ENCODE assay signal across 9 cellular contexts in the genomic region with DNA sequence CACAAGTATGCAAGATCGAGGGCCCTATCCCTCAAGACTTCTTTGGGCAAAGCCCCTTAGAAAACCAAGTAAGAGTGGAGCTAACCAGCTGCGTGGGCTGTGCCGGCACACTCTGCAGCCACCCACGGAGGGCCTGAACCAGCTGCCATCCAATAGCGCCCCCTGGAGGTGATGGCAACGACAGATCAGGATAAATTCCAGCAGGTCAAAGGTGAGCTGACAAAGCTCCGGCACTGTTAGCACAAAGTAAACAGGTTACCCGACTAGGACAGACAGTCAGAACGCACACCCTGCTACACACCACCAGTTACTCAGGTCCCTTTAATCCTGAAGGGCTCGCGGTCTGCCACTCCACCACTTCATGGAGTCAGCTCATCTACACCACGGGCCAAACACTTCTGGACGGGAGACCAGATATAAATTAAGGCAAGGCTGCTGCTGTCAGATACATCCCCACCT. TPM values are rescaled to one million over a fixed set of nuclear protein-coding genes. Genes with fewer than 3 reads are reported as not detected.
DNase-seq lines count a peak whose midpoint lies in the region; ATAC-seq and TF ChIP-seq lines count a peak whose summit lies in the region.
"Had no signal": no experiment of that assay in that cellular context is flagged by ENCODE, and none has a peak within 500 bp of the region (broad histone marks: within the 10 kb centered on the region; RNA-seq: fewer than 3 reads in every experiment).

No MANE protein-coding gene starts in this region.

- no peaks in the 10 kb centered on the region for H3K9me3 Mint-ChIP-seq in activated T-cell treated with anti-CD3 and anti-CD28 coated beads, Interleukin-2, amount 50 U/mL, for 72 hours

- in situ Hi-C loops in GM13976 (cut with MboI; ENCODE audit: low sequenced_read_pairs, unreplicated experiment), result loop anchor here (5.0 kb wide), 1 partner anchor 244 kb away; no protein-coding TSS in a partner anchor

- peak; percentile 66 for TF ChIP-seq CTCF in AG04449 (IDR thresholded peaks at IDR 0.05; ENCODE audit: insufficient read depth, low read length, missing control alignments)
- peak; percentile 88 for TF ChIP-seq CTCF in GM13976 (IDR thresholded peaks at IDR 0.05; ENCODE audit: borderline replicate concordance, control extremely low read depth, extremely low read depth, insufficient read depth, missing control alignments)
- TF ChIP-seq CTCF in foreskin keratinocyte (conservative IDR thresholded peaks at IDR 0.05), result peak; percentile 86
- TF ChIP-seq CTCF in vagina (IDR thresholded peaks at IDR 0.05), result peak; percentile 21 to 57 (median 41)

- peaks cover 5% of the 10 kb centered on the region for H3K4me1 ChIP-seq in foreskin keratinocyte
- H3K4me1 ChIP-seq in vagina, result peaks cover 39% of the 10 kb centered on the region

- peak; percentile 36 to 39 for ATAC-seq in activated T-cell treated with anti-CD3 and anti-CD28 coated beads, Interleukin-2, amount 50 U/mL, for 72 hours (replicated peaks in 1 of 2)
- ATAC-seq in foreskin keratinocyte (peak; percentile 52), GM18907 (IDR thresholded peaks at IDR 0.05; ENCODE audit: unreplicated experiment) (no peak)

- H3K4me3 ChIP-seq in AG04449 (ENCODE audit: low read depth, low read length) (no peak overlapping the region), vagina (no peak overlapping the region)
- H3K4me3 ChIP-seq: skin epidermis had no signal

- H3K9me3 ChIP-seq in vagina, result no peaks in the 10 kb centered on the region

- H3K4me3 Mint-ChIP-seq in activated T-cell treated with anti-CD3 and anti-CD28 coated beads, Interleukin-2, amount 50 U/mL, for 72 hours, result no peak overlapping the region

- peaks cover 67% of the 10 kb centered on the region for H3K4me1 Mint-ChIP-seq in activated T-cell treated with anti-CD3 and anti-CD28 coated beads, Interleukin-2, amount 50 U/mL, for 72 hours (ENCODE audit: low read depth)

- DNase-seq in AG04449 (ENCODE audit: low read depth, low spot score) (no peak), GM13976 (ENCODE audit: low spot score) (peak; percentile 70), OCI-M1 (lab: John Stamatoyannopoulos, UW) (peak; percentile 82), foreskin keratinocyte (peak in 1 of 2 donors; percentile 39), posterior vena cava (ENCODE audit: low spot score) (peak; percentile 86), vagina (ENCODE audit: extremely low spot score in 2 of 2) (no peak)
- DNase-seq in activated T-cell treated with anti-CD3 and anti-CD28 coated beads, Interleukin-2, amount 50 U/mL, for 72 hours, result peak; percentile 80 to 86

- H3K36me3 Mint-ChIP-seq in activated T-cell treated with anti-CD3 and anti-CD28 coated beads, Interleukin-2, amount 50 U/mL, for 72 hours (ENCODE audit: insufficient read depth in 2 of 2), result peaks cover 5 to 24% of the 10 kb centered on the region in 2 donors

- H3K27ac ChIP-seq in foreskin keratinocyte (no peak overlapping the region), vagina (peak overlapping the region; percentile 0)
- H3K27ac ChIP-seq: skin epidermis had no signal

- no peak overlapping the region for H3K27ac Mint-ChIP-seq in activated T-cell treated with anti-CD3 and anti-CD28 coated beads, Interleukin-2, amount 50 U/mL, for 72 hours

- peaks cover 0 to 26% of the 10 kb centered on the region in 2 donors for H3K36me3 ChIP-seq in vagina

- H3K27me3 Mint-ChIP-seq in activated T-cell treated with anti-CD3 and anti-CD28 coated beads, Interleukin-2, amount 50 U/mL, for 72 hours (ENCODE audit: low read depth), result no peaks in the 10 kb centered on the region

- H3K27me3 ChIP-seq in foreskin keratinocyte (no peaks in the 10 kb centered on the region), vagina (no peaks in the 10 kb centered on the region)

- POLR2A ChIA-PET in AG04449 (lab: Yijun Ruan, JAX), result no interaction called here

- intact Hi-C loops in posterior vena cava (cut with DNase I), result no loop called here
- intact Hi-C loops in vagina (cut with DNase I), result no loop called here

- CTCF ChIA-PET in AG04449 (lab: Yijun Ruan, JAX), result interaction anchor here (0.8 to 19.3 kb wide), 22 partner anchors 7 to 365 kb away, joined by 3 to 500 read pairs (median 5); a partner anchor contains a TSS

- no peak for TF ChIP-seq POLR2A in vagina (IDR thresholded peaks at IDR 0.05)

RNA-seq across cellular contexts. Expression of a gene that starts 4.9 kb away (rescaled TPM):
- 10 to 100 TPM in 1 of 2 donors, 1 to 10 TPM in 1; 9.7 to 10.3 TPM for total RNA-seq in activated T-cell treated with anti-CD3 and anti-CD28 coated beads, Interleukin-2, amount 50 U/mL, for 72 hours
- total RNA-seq in foreskin keratinocyte (6.4 and 6.5 TPM in 2 replicates), posterior vena cava (1 to 10 TPM; 4.8 to 5.6 TPM), vagina (6.1 TPM)
- polyA plus RNA-seq in foreskin keratinocyte, result 1.4 and 1.6 TPM in 2 replicates

RNA-seq across cellular contexts. Expression of a gene that starts 14.9 kb away (rescaled TPM):
- total RNA-seq in activated T-cell treated with anti-CD3 and anti-CD28 coated beads, Interleukin-2, amount 50 U/mL, for 72 hours, result 1 to 10 TPM; 4.2 to 4.4 TPM
- total RNA-seq in foreskin keratinocyte (not detected in 2 replicates), posterior vena cava (under 1 TPM in 1 of 2 donors, not detected in 1; 0.33 TPM), vagina (not detected)
- polyA plus RNA-seq in foreskin keratinocyte, result not detected in 2 replicates

RNA-seq across cellular contexts. Expression of a gene that starts 44.1 kb away (rescaled TPM):
- total RNA-seq in activated T-cell treated with anti-CD3 and anti-CD28 coated beads, Interleukin-2, amount 50 U/mL, for 72 hours, result 1 to 10 TPM; 1.5 to 2.1 TPM
- total RNA-seq in foreskin keratinocyte (0.07 TPM in 2 replicates), posterior vena cava (under 1 TPM; 0.19 to 0.51 TPM), vagina (2.9 TPM)
- 0.04 TPM in 1 of 2 replicates, not detected in the other for polyA plus RNA-seq in foreskin keratinocyte

RNA-seq across cellular contexts. Expression of a gene that starts 48.5 kb away (rescaled TPM):
- total RNA-seq in activated T-cell treated with anti-CD3 and anti-CD28 coated beads, Interleukin-2, amount 50 U/mL, for 72 hours, result 10 to 100 TPM; 11.4 to 13.4 TPM
- total RNA-seq in foreskin keratinocyte (not detected in 2 replicates), posterior vena cava (1 to 10 TPM in 1 of 2 donors, under 1 TPM in 1; 0.28 to 1.0 TPM), vagina (1.2 TPM)
- 0.04 TPM in 1 of 2 replicates, not detected in the other for polyA plus RNA-seq in foreskin keratinocyte

Comparison
In these comparisons a context has a peak if more than half of its experiments do, and no peak if none do; other contexts are left out.
1. DNase-seq: peak in GM13976 (single experiment), OCI-M1 (single experiment), activated T-cell treated with anti-CD3 and anti-CD28 coated beads, Interleukin-2, amount 50 U/mL, for 72 hours (2 of 2) and posterior vena cava (single experiment); none in AG04449 (single experiment) and vagina (0 of 2).
2. Peak in every context shown above with its lines, with median percentiles within 50 percentile points of each other: CTCF ChIP-seq.